Comparison of ENCODE assay signal across 8 cellular contexts in the genomic region with DNA sequence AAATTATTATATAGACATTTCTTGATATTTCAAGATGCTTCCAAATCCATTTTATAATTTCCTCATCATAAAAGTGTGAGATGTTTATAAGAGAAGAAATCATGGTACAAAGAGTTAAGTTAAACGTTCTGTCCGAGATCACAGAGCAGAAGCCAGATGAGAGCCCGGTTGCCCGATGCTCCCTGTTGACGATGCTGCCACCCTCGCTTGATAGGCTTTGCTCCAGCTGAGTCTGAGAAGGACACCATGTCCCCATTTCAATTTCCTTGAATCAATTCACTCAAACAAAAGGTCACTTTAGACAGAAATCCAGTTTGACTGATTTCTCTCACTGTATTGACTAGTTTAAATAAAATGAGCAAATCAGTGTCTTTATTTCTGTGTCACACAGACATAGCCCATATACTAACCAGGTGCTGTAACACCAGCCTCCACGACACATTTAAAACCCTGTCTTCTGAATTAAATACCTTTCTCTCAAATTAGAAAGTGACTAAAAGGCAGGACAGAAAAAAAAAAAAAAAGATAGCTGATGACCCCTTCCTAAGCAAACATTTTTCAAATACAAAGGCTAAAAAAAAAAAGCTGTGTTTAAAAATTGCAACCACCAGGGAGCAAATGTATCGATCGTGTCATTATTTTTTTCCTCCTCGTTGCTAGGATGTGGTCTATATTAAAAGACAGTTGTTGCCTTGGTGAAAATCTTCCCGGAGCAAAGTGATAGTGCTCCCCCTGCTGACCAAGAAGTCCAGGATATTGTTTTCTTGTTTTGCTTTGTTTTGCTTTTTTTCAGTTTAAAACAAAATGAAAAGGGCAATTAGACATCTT. TPM values are rescaled to one million over a fixed set of nuclear protein-coding genes. Genes with fewer than 3 reads are reported as not detected.
DNase-seq lines count a peak whose midpoint lies in the region; ATAC-seq and TF ChIP-seq lines count a peak whose summit lies in the region.

No MANE protein-coding gene starts in this region.

- H3K4me1 ChIP-seq in CD8-positive, alpha-beta T cell (ENCODE audit: insufficient read depth, low read length) = peaks cover 49% of the 10 kb centered on the region
- peaks cover 17% of the 10 kb centered on the region for H3K4me1 ChIP-seq in PC-9 (replicated peaks; ENCODE audit: insufficient read depth)
- H3K4me1 ChIP-seq in osteoblast (ENCODE audit: insufficient read depth, low read length) = peaks cover 4% of the 10 kb centered on the region

- no TSS peak for BruUV-seq in PC-9 (replicated peaks; lab: Mats Ljungman, UMichigan)

- peak; percentile 65 for TF ChIP-seq CTCF in CD8-positive, alpha-beta T cell (IDR thresholded peaks at IDR 0.05)
- TF ChIP-seq CTCF in PC-9 (conservative IDR thresholded peaks at IDR 0.05) = peak; percentile 93
- TF ChIP-seq CTCF in osteoblast (IDR thresholded peaks at IDR 0.05; ENCODE audit: extremely low read depth, low read depth, low read length) = peak; percentile 81

- CTCF ChIA-PET in CD8-positive, alpha-beta T cell (lab: Charles Lee) = interaction anchor here (0.6 to 8.4 kb wide), 22 partner anchors 8 to 504 kb away, joined by 3 to 144 read pairs (median 3); partner anchors contain the start of gene PRKACB
- CTCF ChIA-PET in PC-9 (lab: Charles Lee) = interaction anchor here (0.5 to 1.3 kb wide), 3 partner anchors 289 to 1022 kb away, joined by 3 to 4 read pairs (median 4); partner anchors contain the start of gene PRKACB

- peak overlapping the region; percentile 46 for H3K4me3 ChIP-seq in CD8-positive, alpha-beta T cell (ENCODE audit: low read depth, low read length)
- peak overlapping the region; percentile 14; the same call in 1 of the 2 replicates for H3K4me3 ChIP-seq in PC-9
- peak overlapping the region; percentile 52 for H3K4me3 ChIP-seq in osteoblast (ENCODE audit: insufficient read depth, low read length)

- H3K4me3 Mint-ChIP-seq in CD8-positive, alpha-beta T cell = peak overlapping the region; percentile 76
- H3K4me3 Mint-ChIP-seq in activated naive CD4-positive, alpha-beta T cell treated with anti-CD3 and anti-CD28 coated beads, Interleukin-2, amount 50 U/mL, for 24 hours = peak overlapping the region; percentile 68

- H3K36me3 Mint-ChIP-seq in CD8-positive, alpha-beta T cell = no peaks in the 10 kb centered on the region
- peaks cover 2% of the 10 kb centered on the region for H3K36me3 Mint-ChIP-seq in activated naive CD4-positive, alpha-beta T cell treated with anti-CD3 and anti-CD28 coated beads, Interleukin-2, amount 50 U/mL, for 24 hours

- H3K9me2 ChIP-seq in PC-9 (ENCODE audit: insufficient read depth) = no peaks in the 10 kb centered on the region

- H3K27me3 Mint-ChIP-seq in CD8-positive, alpha-beta T cell (ENCODE audit: low read depth) = no peaks in the 10 kb centered on the region
- no peaks in the 10 kb centered on the region for H3K27me3 Mint-ChIP-seq in activated naive CD4-positive, alpha-beta T cell treated with anti-CD3 and anti-CD28 coated beads, Interleukin-2, amount 50 U/mL, for 24 hours

- no peaks in the 10 kb centered on the region for H3K36me3 ChIP-seq in CD8-positive, alpha-beta T cell (ENCODE audit: insufficient read depth, low read length)
- no peaks in the 10 kb centered on the region for H3K36me3 ChIP-seq in KOPT-K1 (ENCODE audit: insufficient read depth, low read length)
- no peaks in the 10 kb centered on the region for H3K36me3 ChIP-seq in PC-9 (ENCODE audit: low read depth)
- H3K36me3 ChIP-seq in osteoblast (ENCODE audit: insufficient read depth, low read length) = no peaks in the 10 kb centered on the region

- H3K9me3 ChIP-seq in CD8-positive, alpha-beta T cell (ENCODE audit: low read length) = no peaks in the 10 kb centered on the region
- H3K9me3 ChIP-seq in KOPT-K1 (ENCODE audit: insufficient read depth, low read length, poor library complexity, severe bottlenecking) (peaks cover 12% of the 10 kb centered on the region), PC-9 (ENCODE audit: insufficient read depth, low read depth) (peaks cover 13% of the 10 kb centered on the region; the same call in 1 of the 2 replicates), osteoblast (ENCODE audit: low read depth, low read length) (no peaks in the 10 kb centered on the region)

- no peaks in the 10 kb centered on the region for H3K27me3 ChIP-seq in CD8-positive, alpha-beta T cell (ENCODE audit: insufficient read depth, low read length)
- no peaks in the 10 kb centered on the region for H3K27me3 ChIP-seq in PC-9 (ENCODE audit: insufficient read depth, low read depth)
- no peaks in the 10 kb centered on the region for H3K27me3 ChIP-seq in osteoblast (ENCODE audit: insufficient read depth, low read length)

- H3K9me3 Mint-ChIP-seq in CD8-positive, alpha-beta T cell = peaks cover 9% of the 10 kb centered on the region
- no peaks in the 10 kb centered on the region for H3K9me3 Mint-ChIP-seq in activated naive CD4-positive, alpha-beta T cell treated with anti-CD3 and anti-CD28 coated beads, Interleukin-2, amount 50 U/mL, for 24 hours

- intact Hi-C loops in CD8-positive, alpha-beta T cell (cut with DNase I, micrococcal nuclease) = loop anchor here (1.0 to 10.0 kb wide), 12 partner anchors 9 to 841 kb away; partner anchors contain the start of genes BCL10 (in 1 of the 2), CTBS (in 1 of the 2), GNG5 (in 1 of the 2) and PRKACB (in 1 of the 2)
- intact Hi-C loops in PC-9 (cut with micrococcal nuclease; ENCODE audit: unreplicated experiment) = loop anchor here (1.0 to 2.0 kb wide), 4 partner anchors 135 to 503 kb away; no protein-coding TSS in a partner anchor

- H3F3A ChIP-seq in PC-9 (ENCODE audit: insufficient read depth, low read depth) = no peaks in the 10 kb centered on the region

- H4K20me1 ChIP-seq in PC-9 (ENCODE audit: insufficient read depth) = no peaks in the 10 kb centered on the region
- H4K20me1 ChIP-seq in osteoblast (ENCODE audit: insufficient read depth, low read length) = no peaks in the 10 kb centered on the region

- peak; percentile 31 to 62 (median 53) for DNase-seq in CD8-positive, alpha-beta T cell
- DNase-seq in PC-9 (peak; percentile 43 to 79), germinal center (ENCODE audit: low spot score) (peak; percentile 21), osteoblast (ENCODE audit: insufficient read length, low spot score, missing footprints) (peak; percentile 66)

- peak overlapping the region; percentile 76 for H3K27ac ChIP-seq in CD8-positive, alpha-beta T cell (ENCODE audit: low read depth, low read length)
- H3K27ac ChIP-seq in KOPT-K1 (ENCODE audit: low read depth, low read length, poor library complexity, severe bottlenecking) = peak overlapping the region; percentile 65
- H3K27ac ChIP-seq in PC-9 = no peak overlapping the region
- peak overlapping the region; percentile 50 for H3K27ac ChIP-seq in osteoblast (ENCODE audit: low read depth, low read length)

- peaks cover 9% of the 10 kb centered on the region for H3K4me1 Mint-ChIP-seq in CD8-positive, alpha-beta T cell (ENCODE audit: low read depth)
- peaks cover 11% of the 10 kb centered on the region for H3K4me1 Mint-ChIP-seq in activated naive CD4-positive, alpha-beta T cell treated with anti-CD3 and anti-CD28 coated beads, Interleukin-2, amount 50 U/mL, for 24 hours

- H3K4me2 ChIP-seq in PC-9 (peak overlapping the region; percentile 57), osteoblast (ENCODE audit: insufficient read depth, low read length) (peak overlapping the region; percentile 79)

- H3K27ac Mint-ChIP-seq in CD8-positive, alpha-beta T cell = peak overlapping the region; percentile 75
- H3K27ac Mint-ChIP-seq in activated naive CD4-positive, alpha-beta T cell treated with anti-CD3 and anti-CD28 coated beads, Interleukin-2, amount 50 U/mL, for 24 hours = peak overlapping the region; percentile 33

- peak; percentile 73 for ATAC-seq in CD8-positive, alpha-beta T cell
- ATAC-seq in GM19452 (IDR thresholded peaks at IDR 0.05; ENCODE audit: unreplicated experiment) (peak; percentile 56), GM18519 (IDR thresholded peaks at IDR 0.05; ENCODE audit: low FRiP score, unreplicated experiment) (no peak)

- H2AFZ ChIP-seq in PC-9 (no peak overlapping the region), osteoblast (ENCODE audit: low read length) (peak overlapping the region; percentile 89)

- H3K79me2 ChIP-seq in PC-9 (ENCODE audit: low read depth) (no peaks in the 10 kb centered on the region), osteoblast (ENCODE audit: insufficient read depth, low read length) (no peaks in the 10 kb centered on the region)

- POLR2A ChIA-PET in CD8-positive, alpha-beta T cell (lab: Charles Lee) = interaction anchor here (2.4 kb wide), 1 partner anchor 289 kb away, joined by 14 read pairs; the partner anchor contains the start of gene PRKACB
- POLR2A ChIA-PET in PC-9 (lab: Charles Lee; ENCODE audit: unreplicated experiment) = no interaction called here

RNA-seq across cellular contexts. Expression of gene DNASE2B, which starts 35.2 kb away (rescaled TPM):
- total RNA-seq in CD8-positive, alpha-beta T cell = not detected
- total RNA-seq in PC-9 (2021) (not detected in 2 replicates), osteoblast (not detected in 2 replicates)

RNA-seq across cellular contexts. Expression of gene RPF1, which starts 45.6 kb away (rescaled TPM):
- total RNA-seq in CD8-positive, alpha-beta T cell = 10 to 100 TPM; 84.2 to 85.3 TPM
- total RNA-seq in PC-9 (2021) (18.9 and 23.4 TPM in 2 replicates), osteoblast (29.3 and 35.4 TPM in 2 replicates)
